In the genomic region with DNA sequence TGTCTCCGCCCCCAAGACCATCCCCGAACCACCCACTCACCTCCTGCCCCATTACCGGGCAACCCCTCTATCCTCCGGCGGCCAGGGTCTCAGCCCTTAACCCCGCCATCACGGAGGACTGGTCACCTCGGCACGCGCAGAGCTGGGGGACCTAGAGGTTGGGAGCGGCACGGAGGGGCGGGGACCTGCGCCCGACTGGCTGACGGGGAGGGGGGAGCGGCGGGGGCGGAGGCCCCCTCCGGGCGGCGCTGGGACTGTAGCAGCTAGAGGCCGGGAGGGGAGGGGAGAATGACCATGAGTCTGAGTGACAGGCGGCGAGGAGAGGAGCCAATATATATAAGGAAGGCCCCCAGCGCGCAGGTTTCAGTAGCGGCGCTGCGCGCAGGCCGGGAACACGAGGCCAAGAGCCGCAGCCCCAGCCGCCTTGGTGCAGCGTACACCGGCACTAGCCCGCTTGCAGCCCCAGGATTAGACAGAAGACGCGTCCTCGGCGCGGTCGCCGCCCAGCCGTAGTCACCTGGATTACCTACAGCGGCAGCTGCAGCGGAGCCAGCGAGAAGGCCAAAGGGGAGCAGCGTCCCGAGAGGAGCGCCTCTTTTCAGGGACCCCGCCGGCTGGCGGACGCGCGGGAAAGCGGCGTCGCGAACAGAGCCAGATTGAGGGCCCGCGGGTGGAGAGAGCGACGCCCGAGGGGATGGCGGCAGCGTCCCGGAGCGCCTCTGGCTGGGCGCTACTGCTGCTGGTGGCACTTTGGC, we compare ENCODE assay signal across 1 cellular context.
TF ChIP-seq lines count a peak whose summit lies in the region.

Gene DLL4 (plus strand): TSS at position 366 of the 755 bp plus-strand sequence. CDS start 329 bp downstream, at position 695.

TF ChIP-seq in K562, 482 proteins besides CTCF, POLR2A, EP300 and RAD21 (continued from another document and continues in another):
- TF ChIP-seq UBTF (IDR thresholded peaks at IDR 0.05; ENCODE audit: borderline replicate concordance in 1 of 2, low read depth in 2 of 2, low read length in 2 of 2): 0 out of 4 replicates have a peak, but pooled peaks have one; percentile 47 to 75
- peak; percentile 96 for TF ChIP-seq TBP (optimal IDR thresholded peaks at IDR 0.05; ENCODE audit: low read depth, low read length)
- 0 out of 2 replicates have a peak, but pooled peaks have one; percentile 53 for TF ChIP-seq ZNF217 (CRISPR knock-in tag; IDR thresholded peaks at IDR 0.05)
- TF ChIP-seq MECOM (CRISPR knock-in tag; IDR thresholded peaks at IDR 0.05): no peak
- TF ChIP-seq ZNF586 (CRISPR knock-in tag; conservative IDR thresholded peaks at IDR 0.05): no peak
- TF ChIP-seq, protein P1, sequence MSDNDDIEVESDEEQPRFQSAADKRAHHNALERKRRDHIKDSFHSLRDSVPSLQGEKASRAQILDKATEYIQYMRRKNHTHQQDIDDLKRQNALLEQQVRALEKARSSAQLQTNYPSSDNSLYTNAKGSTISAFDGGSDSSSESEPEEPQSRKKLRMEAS (CRISPR knock-in tag; IDR thresholded peaks at IDR 0.05): peak; percentile 94
- TF ChIP-seq RBBP5 (IDR thresholded peaks at IDR 0.05; ENCODE audit: borderline replicate concordance, insufficient read depth, low read length, poor library complexity, severe bottlenecking): peak; percentile 65
- TF ChIP-seq CREM (IDR thresholded peaks at IDR 0.05; ENCODE audit: low read depth): peak; percentile 4; the same call in 1 of the 2 replicates
- peak; percentile 16; the same call in 1 of the 2 replicates for TF ChIP-seq NFIC (IDR thresholded peaks at IDR 0.05)
- no peak for TF ChIP-seq ZNF12 (CRISPR knock-in tag; IDR thresholded peaks at IDR 0.05)
- TF ChIP-seq, protein P2, sequence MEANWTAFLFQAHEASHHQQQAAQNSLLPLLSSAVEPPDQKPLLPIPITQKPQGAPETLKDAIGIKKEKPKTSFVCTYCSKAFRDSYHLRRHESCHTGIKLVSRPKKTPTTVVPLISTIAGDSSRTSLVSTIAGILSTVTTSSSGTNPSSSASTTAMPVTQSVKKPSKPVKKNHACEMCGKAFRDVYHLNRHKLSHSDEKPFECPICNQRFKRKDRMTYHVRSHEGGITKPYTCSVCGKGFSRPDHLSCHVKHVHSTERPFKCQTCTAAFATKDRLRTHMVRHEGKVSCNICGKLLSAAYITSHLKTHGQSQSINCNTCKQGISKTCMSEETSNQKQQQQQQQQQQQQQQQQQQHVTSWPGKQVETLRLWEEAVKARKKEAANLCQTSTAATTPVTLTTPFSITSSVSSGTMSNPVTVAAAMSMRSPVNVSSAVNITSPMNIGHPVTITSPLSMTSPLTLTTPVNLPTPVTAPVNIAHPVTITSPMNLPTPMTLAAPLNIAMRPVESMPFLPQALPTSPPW (CRISPR knock-in tag; IDR thresholded peaks at IDR 0.05): peak; percentile 90
- TF ChIP-seq NRF1 (conservative IDR thresholded peaks at IDR 0.05 in 1 of 2, IDR thresholded peaks at IDR 0.05 in 1 of 2): peak; percentile 78 to 82
- TF ChIP-seq, protein P3, sequence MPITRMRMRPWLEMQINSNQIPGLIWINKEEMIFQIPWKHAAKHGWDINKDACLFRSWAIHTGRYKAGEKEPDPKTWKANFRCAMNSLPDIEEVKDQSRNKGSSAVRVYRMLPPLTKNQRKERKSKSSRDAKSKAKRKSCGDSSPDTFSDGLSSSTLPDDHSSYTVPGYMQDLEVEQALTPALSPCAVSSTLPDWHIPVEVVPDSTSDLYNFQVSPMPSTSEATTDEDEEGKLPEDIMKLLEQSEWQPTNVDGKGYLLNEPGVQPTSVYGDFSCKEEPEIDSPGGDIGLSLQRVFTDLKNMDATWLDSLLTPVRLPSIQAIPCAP (CRISPR knock-in tag; IDR thresholded peaks at IDR 0.05; ENCODE audit: borderline replicate concordance): peak; percentile 82; the same call in 1 of the 2 replicates
- TF ChIP-seq NR1H2 (CRISPR knock-in tag; IDR thresholded peaks at IDR 0.05): no peak
- no peak for TF ChIP-seq ZNF589 (CRISPR knock-in tag; IDR thresholded peaks at IDR 0.05; ENCODE audit: low read depth)
- TF ChIP-seq HLTF (IDR thresholded peaks at IDR 0.05): no peak
- no peak for TF ChIP-seq MEF2A (IDR thresholded peaks at IDR 0.05; ENCODE audit: control insufficient read depth, low read depth, low read length)
- TF ChIP-seq, protein P4, sequence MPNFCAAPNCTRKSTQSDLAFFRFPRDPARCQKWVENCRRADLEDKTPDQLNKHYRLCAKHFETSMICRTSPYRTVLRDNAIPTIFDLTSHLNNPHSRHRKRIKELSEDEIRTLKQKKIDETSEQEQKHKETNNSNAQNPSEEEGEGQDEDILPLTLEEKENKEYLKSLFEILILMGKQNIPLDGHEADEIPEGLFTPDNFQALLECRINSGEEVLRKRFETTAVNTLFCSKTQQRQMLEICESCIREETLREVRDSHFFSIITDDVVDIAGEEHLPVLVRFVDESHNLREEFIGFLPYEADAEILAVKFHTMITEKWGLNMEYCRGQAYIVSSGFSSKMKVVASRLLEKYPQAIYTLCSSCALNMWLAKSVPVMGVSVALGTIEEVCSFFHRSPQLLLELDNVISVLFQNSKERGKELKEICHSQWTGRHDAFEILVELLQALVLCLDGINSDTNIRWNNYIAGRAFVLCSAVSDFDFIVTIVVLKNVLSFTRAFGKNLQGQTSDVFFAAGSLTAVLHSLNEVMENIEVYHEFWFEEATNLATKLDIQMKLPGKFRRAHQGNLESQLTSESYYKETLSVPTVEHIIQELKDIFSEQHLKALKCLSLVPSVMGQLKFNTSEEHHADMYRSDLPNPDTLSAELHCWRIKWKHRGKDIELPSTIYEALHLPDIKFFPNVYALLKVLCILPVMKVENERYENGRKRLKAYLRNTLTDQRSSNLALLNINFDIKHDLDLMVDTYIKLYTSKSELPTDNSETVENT (CRISPR knock-in tag; IDR thresholded peaks at IDR 0.05): peak; percentile 35; the same call in 1 of the 2 replicates
- peak; percentile 40; the same call in 1 of the 2 replicates for TF ChIP-seq CEBPG (CRISPR knock-in tag; IDR thresholded peaks at IDR 0.05)
- no peak for TF ChIP-seq CEBPG (tag; conservative IDR thresholded peaks at IDR 0.05 in 1 of 2, IDR thresholded peaks at IDR 0.05 in 1 of 2)
- TF ChIP-seq, protein P5, sequence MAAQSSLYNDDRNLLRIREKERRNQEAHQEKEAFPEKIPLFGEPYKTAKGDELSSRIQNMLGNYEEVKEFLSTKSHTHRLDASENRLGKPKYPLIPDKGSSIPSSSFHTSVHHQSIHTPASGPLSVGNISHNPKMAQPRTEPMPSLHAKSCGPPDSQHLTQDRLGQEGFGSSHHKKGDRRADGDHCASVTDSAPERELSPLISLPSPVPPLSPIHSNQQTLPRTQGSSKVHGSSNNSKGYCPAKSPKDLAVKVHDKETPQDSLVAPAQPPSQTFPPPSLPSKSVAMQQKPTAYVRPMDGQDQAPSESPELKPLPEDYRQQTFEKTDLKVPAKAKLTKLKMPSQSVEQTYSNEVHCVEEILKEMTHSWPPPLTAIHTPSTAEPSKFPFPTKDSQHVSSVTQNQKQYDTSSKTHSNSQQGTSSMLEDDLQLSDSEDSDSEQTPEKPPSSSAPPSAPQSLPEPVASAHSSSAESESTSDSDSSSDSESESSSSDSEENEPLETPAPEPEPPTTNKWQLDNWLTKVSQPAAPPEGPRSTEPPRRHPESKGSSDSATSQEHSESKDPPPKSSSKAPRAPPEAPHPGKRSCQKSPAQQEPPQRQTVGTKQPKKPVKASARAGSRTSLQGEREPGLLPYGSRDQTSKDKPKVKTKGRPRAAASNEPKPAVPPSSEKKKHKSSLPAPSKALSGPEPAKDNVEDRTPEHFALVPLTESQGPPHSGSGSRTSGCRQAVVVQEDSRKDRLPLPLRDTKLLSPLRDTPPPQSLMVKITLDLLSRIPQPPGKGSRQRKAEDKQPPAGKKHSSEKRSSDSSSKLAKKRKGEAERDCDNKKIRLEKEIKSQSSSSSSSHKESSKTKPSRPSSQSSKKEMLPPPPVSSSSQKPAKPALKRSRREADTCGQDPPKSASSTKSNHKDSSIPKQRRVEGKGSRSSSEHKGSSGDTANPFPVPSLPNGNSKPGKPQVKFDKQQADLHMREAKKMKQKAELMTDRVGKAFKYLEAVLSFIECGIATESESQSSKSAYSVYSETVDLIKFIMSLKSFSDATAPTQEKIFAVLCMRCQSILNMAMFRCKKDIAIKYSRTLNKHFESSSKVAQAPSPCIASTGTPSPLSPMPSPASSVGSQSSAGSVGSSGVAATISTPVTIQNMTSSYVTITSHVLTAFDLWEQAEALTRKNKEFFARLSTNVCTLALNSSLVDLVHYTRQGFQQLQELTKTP (IDR thresholded peaks at IDR 0.05; ENCODE audit: low read depth in 1 of 2, partially characterized antibody in 2 of 2): no peak
- TF ChIP-seq BRD4 (IDR thresholded peaks at IDR 0.05): no peak
- peak; percentile 60 to 64; a peak in 3 of 4 replicates for TF ChIP-seq KDM1A (IDR thresholded peaks at IDR 0.05)
- TF ChIP-seq CAMTA2 (CRISPR knock-in tag; conservative IDR thresholded peaks at IDR 0.05): no peak
- no peak for TF ChIP-seq BRD9 (IDR thresholded peaks at IDR 0.05; ENCODE audit: low read depth, partially characterized antibody)
- TF ChIP-seq RBM22 (IDR thresholded peaks at IDR 0.05; ENCODE audit: low read depth, low read length, poor library complexity, severe bottlenecking): peak; percentile 40
- TF ChIP-seq, protein P6, sequence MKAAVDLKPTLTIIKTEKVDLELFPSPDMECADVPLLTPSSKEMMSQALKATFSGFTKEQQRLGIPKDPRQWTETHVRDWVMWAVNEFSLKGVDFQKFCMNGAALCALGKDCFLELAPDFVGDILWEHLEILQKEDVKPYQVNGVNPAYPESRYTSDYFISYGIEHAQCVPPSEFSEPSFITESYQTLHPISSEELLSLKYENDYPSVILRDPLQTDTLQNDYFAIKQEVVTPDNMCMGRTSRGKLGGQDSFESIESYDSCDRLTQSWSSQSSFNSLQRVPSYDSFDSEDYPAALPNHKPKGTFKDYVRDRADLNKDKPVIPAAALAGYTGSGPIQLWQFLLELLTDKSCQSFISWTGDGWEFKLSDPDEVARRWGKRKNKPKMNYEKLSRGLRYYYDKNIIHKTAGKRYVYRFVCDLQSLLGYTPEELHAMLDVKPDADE (conservative IDR thresholded peaks at IDR 0.05; ENCODE audit: control insufficient read depth, low read depth, low read length): peak; percentile 79; the same call in 1 of the 2 replicates
- TF ChIP-seq ZNF253 (CRISPR knock-in tag; conservative IDR thresholded peaks at IDR 0.05): no peak
- TF ChIP-seq, protein P7, sequence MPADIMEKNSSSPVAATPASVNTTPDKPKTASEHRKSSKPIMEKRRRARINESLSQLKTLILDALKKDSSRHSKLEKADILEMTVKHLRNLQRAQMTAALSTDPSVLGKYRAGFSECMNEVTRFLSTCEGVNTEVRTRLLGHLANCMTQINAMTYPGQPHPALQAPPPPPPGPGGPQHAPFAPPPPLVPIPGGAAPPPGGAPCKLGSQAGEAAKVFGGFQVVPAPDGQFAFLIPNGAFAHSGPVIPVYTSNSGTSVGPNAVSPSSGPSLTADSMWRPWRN (IDR thresholded peaks at IDR 0.05; ENCODE audit: low read depth): no peak
- TF ChIP-seq MTF1 (CRISPR knock-in tag; IDR thresholded peaks at IDR 0.05; ENCODE audit: borderline replicate concordance): no peak
- peak; percentile 58 for TF ChIP-seq MEIS2 (IDR thresholded peaks at IDR 0.05; ENCODE audit: partially characterized antibody)
- TF ChIP-seq ZSCAN32 (CRISPR knock-in tag; IDR thresholded peaks at IDR 0.05): no peak
- 0 out of 2 replicates have a peak, but pooled peaks have one; percentile 17 for TF ChIP-seq BHLHE40 (IDR thresholded peaks at IDR 0.05; ENCODE audit: low read length)
- no peak for TF ChIP-seq SLC30A9 (CRISPR knock-in tag; IDR thresholded peaks at IDR 0.05)
- no peak for TF ChIP-seq CBFA2T2 (conservative IDR thresholded peaks at IDR 0.05)
- peak; percentile 13; the same call in 1 of the 2 replicates for TF ChIP-seq KLF16 (IDR thresholded peaks at IDR 0.05)
- no peak for TF ChIP-seq ZKSCAN3 (CRISPR knock-in tag; IDR thresholded peaks at IDR 0.05)
- TF ChIP-seq EP400 (IDR thresholded peaks at IDR 0.05): peak; percentile 22; the same call in 1 of the 2 replicates
- peak; percentile 96 for TF ChIP-seq L3MBTL2 (IDR thresholded peaks at IDR 0.05)
- TF ChIP-seq TAF1 (IDR thresholded peaks at IDR 0.05; ENCODE audit: control insufficient read depth, extremely low read depth, insufficient read depth, low read length, severe bottlenecking): peak; percentile 57
- TF ChIP-seq ZNF232 (CRISPR knock-in tag; IDR thresholded peaks at IDR 0.05): peak; percentile 89
- 0 out of 2 replicates have a peak, but pooled peaks have one; percentile 22 for TF ChIP-seq ZNF121 (CRISPR knock-in tag; conservative IDR thresholded peaks at IDR 0.05)
- no peak for TF ChIP-seq STAT5A (IDR thresholded peaks at IDR 0.05; ENCODE audit: borderline replicate concordance, low read length)
- TF ChIP-seq, protein P8, sequence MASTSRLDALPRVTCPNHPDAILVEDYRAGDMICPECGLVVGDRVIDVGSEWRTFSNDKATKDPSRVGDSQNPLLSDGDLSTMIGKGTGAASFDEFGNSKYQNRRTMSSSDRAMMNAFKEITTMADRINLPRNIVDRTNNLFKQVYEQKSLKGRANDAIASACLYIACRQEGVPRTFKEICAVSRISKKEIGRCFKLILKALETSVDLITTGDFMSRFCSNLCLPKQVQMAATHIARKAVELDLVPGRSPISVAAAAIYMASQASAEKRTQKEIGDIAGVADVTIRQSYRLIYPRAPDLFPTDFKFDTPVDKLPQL (IDR thresholded peaks at IDR 0.05; ENCODE audit: extremely low read depth, insufficient read length): no peak
- TF ChIP-seq, protein P9, sequence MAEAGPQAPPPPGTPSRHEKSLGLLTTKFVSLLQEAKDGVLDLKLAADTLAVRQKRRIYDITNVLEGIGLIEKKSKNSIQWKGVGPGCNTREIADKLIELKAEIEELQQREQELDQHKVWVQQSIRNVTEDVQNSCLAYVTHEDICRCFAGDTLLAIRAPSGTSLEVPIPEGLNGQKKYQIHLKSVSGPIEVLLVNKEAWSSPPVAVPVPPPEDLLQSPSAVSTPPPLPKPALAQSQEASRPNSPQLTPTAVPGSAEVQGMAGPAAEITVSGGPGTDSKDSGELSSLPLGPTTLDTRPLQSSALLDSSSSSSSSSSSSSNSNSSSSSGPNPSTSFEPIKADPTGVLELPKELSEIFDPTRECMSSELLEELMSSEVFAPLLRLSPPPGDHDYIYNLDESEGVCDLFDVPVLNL (CRISPR knock-in tag; IDR thresholded peaks at IDR 0.05; ENCODE audit: low read depth): 0 out of 2 replicates have a peak, but pooled peaks have one; percentile 43
- peak; percentile 89 for TF ChIP-seq ZBTB7A (IDR thresholded peaks at IDR 0.05; ENCODE audit: borderline replicate concordance, control insufficient read depth, low read depth, low read length)
- no peak for TF ChIP-seq HDAC3 (IDR thresholded peaks at IDR 0.05; ENCODE audit: borderline replicate concordance, partially characterized antibody)
- TF ChIP-seq RBFOX2 (IDR thresholded peaks at IDR 0.05; ENCODE audit: low read depth, low read length): peak; percentile 91
